17 cellular contexts compared by ENCODE assay signal in genomic region chr4:16206848-16207247, GRCh38. TPM values are rescaled to one million over a fixed set of nuclear protein-coding genes. Genes with fewer than 3 reads are reported as not detected.
A peak's percentile ranks its signal among the peaks of the same experiment; 100 is the strongest.
DNase-seq lines count a peak whose midpoint lies in the region; ATAC-seq, FAIRE-seq and TF ChIP-seq lines count a peak whose summit lies in the region.
"Had no signal": no experiment of that assay in that cellular context is flagged by ENCODE, and none has a peak within 500 bp of the region (broad histone marks: within the 10 kb centered on the region; RNA-seq: fewer than 3 reads in every experiment).

No MANE protein-coding gene starts in this region.

- H3K27me3 ChIP-seq in HepG2 (ENCODE audit: control insufficient read depth in 1 of 2, insufficient read depth in 2 of 2, low read length in 2 of 2): no peaks in the 10 kb centered on the region
- H3K27me3 ChIP-seq: foreskin keratinocyte had no signal

- no peaks in the 10 kb centered on the region for H3K4me1 ChIP-seq in HepG2 (ENCODE audit: insufficient read depth, low read length)
- H3K4me1 ChIP-seq: foreskin keratinocyte had no signal

- no peak overlapping the region for H3K4me3 ChIP-seq in HepG2 (replicated peaks in 1 of 3; ENCODE audit: insufficient read depth in 1 of 3, low read depth in 2 of 3, low read length in 3 of 3)

- peaks cover 25% of the 10 kb centered on the region for H3K36me3 Mint-ChIP-seq in activated CD4-positive, alpha-beta T cell treated with anti-CD3 and anti-CD28 coated beads, Interleukin-2, amount 10 ng/mL, durations not matched to agents 7 days and 5 days (ENCODE audit: low read depth)
- H3K36me3 Mint-ChIP-seq in activated CD4-positive, alpha-beta T cell treated with anti-CD3 and anti-CD28 coated beads, Interleukin-2, amount 10 ng/mL, durations not matched to agents 24 days and 14 days (ENCODE audit: low read depth): peaks cover 24% of the 10 kb centered on the region
- peaks cover 27% of the 10 kb centered on the region for H3K36me3 Mint-ChIP-seq in activated naive CD8-positive, alpha-beta T cell treated with anti-CD3 and anti-CD28 coated beads, Interleukin-2, amount 50 U/mL, for 24 hours (ENCODE audit: low read depth)

- H3K27ac Mint-ChIP-seq in activated CD4-positive, alpha-beta T cell treated with anti-CD3 and anti-CD28 coated beads, Interleukin-2, amount 10 ng/mL, durations not matched to agents 7 days and 5 days: peak overlapping the region; percentile 19
- H3K27ac Mint-ChIP-seq in activated CD4-positive, alpha-beta T cell treated with anti-CD3 and anti-CD28 coated beads, Interleukin-2, amount 10 ng/mL, durations not matched to agents 24 days and 14 days: no peak overlapping the region
- peak overlapping the region; percentile 85 for H3K27ac Mint-ChIP-seq in activated naive CD8-positive, alpha-beta T cell treated with anti-CD3 and anti-CD28 coated beads, Interleukin-2, amount 50 U/mL, for 24 hours

- peaks cover 9% of the 10 kb centered on the region; the same call in 1 of the 2 replicates for H4K20me1 ChIP-seq in HepG2 (ENCODE audit: insufficient read depth, low read length)

- H3K4me3 Mint-ChIP-seq in activated CD4-positive, alpha-beta T cell treated with anti-CD3 and anti-CD28 coated beads, Interleukin-2, amount 10 ng/mL, durations not matched to agents 7 days and 5 days: no peak overlapping the region
- no peak overlapping the region for H3K4me3 Mint-ChIP-seq in activated CD4-positive, alpha-beta T cell treated with anti-CD3 and anti-CD28 coated beads, Interleukin-2, amount 10 ng/mL, durations not matched to agents 24 days and 14 days
- H3K4me3 Mint-ChIP-seq in activated naive CD8-positive, alpha-beta T cell treated with anti-CD3 and anti-CD28 coated beads, Interleukin-2, amount 50 U/mL, for 24 hours: peak overlapping the region; percentile 65

- WGBS in HepG2 (ENCODE audit: low lambda C conversion rate): 86% methylated on average over 2 of the region's 2 CpGs

- intact Hi-C loops in activated CD4-positive, alpha-beta T cell treated with anti-CD3 and anti-CD28 coated beads, Interleukin-2, amount 10 ng/mL, durations not matched to agents 24 days and 14 days (cut with micrococcal nuclease): no loop called here
- intact Hi-C loops in sciatic nerve (cut with DNase I) (no loop called here), HepG2 (cut with micrococcal nuclease; ENCODE audit: unreplicated experiment) (no loop called here)

- H3K4me1 Mint-ChIP-seq in activated CD4-positive, alpha-beta T cell treated with anti-CD3 and anti-CD28 coated beads, Interleukin-2, amount 10 ng/mL, durations not matched to agents 7 days and 5 days: peaks cover 43% of the 10 kb centered on the region
- peaks cover 28% of the 10 kb centered on the region for H3K4me1 Mint-ChIP-seq in activated CD4-positive, alpha-beta T cell treated with anti-CD3 and anti-CD28 coated beads, Interleukin-2, amount 10 ng/mL, durations not matched to agents 24 days and 14 days
- peaks cover 64% of the 10 kb centered on the region for H3K4me1 Mint-ChIP-seq in activated naive CD8-positive, alpha-beta T cell treated with anti-CD3 and anti-CD28 coated beads, Interleukin-2, amount 50 U/mL, for 24 hours

- TF ChIP-seq RAD21 in HepG2 (CRISPR knock-in tag; IDR thresholded peaks at IDR 0.05): no peak

- in situ Hi-C loops in HepG2 (cut with HindIII; ENCODE audit: extremely low pct_ligation_motif_present, low pct_unique_long_range_greater_than_20kb): no loop called here

- no peaks in the 10 kb centered on the region for H3K27me3 Mint-ChIP-seq in activated CD4-positive, alpha-beta T cell treated with anti-CD3 and anti-CD28 coated beads, Interleukin-2, amount 10 ng/mL, durations not matched to agents 7 days and 5 days
- no peaks in the 10 kb centered on the region for H3K27me3 Mint-ChIP-seq in activated CD4-positive, alpha-beta T cell treated with anti-CD3 and anti-CD28 coated beads, Interleukin-2, amount 10 ng/mL, durations not matched to agents 24 days and 14 days
- no peaks in the 10 kb centered on the region for H3K27me3 Mint-ChIP-seq in activated naive CD8-positive, alpha-beta T cell treated with anti-CD3 and anti-CD28 coated beads, Interleukin-2, amount 50 U/mL, for 24 hours

- H3K79me2 ChIP-seq in HepG2 (ENCODE audit: insufficient read depth, low read length): peaks cover 6% of the 10 kb centered on the region

- CTCF ChIA-PET in activated CD4-positive, alpha-beta T cell treated with anti-CD3 and anti-CD28 coated beads, Interleukin-2, amount 10 ng/mL, durations not matched to agents 7 days and 5 days (lab: Charles Lee): no interaction called here
- CTCF ChIA-PET in HepG2 (lab: Yijun Ruan, JAX; ENCODE audit: low intra/inter-chr PET ratio, low total read pairs): no interaction called here

- TF ChIP-seq EP300 in HepG2 (IDR thresholded peaks at IDR 0.05; ENCODE audit: low read depth in 2 of 2, low read length in 2 of 2): no peak
- TF ChIP-seq EP300 in HepG2 (CRISPR knock-in tag; IDR thresholded peaks at IDR 0.05; ENCODE audit: borderline replicate concordance): no peak

- no peak for DNase-seq in activated CD4-positive, alpha-beta T cell treated with anti-CD3 and anti-CD28 coated beads, Interleukin-2, amount 10 ng/mL, durations not matched to agents 7 days and 5 days
- no peak for DNase-seq in activated CD4-positive, alpha-beta T cell treated with anti-CD3 and anti-CD28 coated beads, Interleukin-2, amount 10 ng/mL, durations not matched to agents 24 days and 14 days
- DNase-seq in LHCN-M2 (ENCODE audit: low read depth) (peak; percentile 29), sciatic nerve (ENCODE audit: low spot score) (no peak), HepG2 (ENCODE audit: low spot score) (no peak), COLO829 (ENCODE audit: low spot score) (no peak), NCI-H82 (lab: John Stamatoyannopoulos, UW) (no peak)
- DNase-seq in activated naive CD8-positive, alpha-beta T cell treated with anti-CD3 and anti-CD28 coated beads, Interleukin-2, amount 50 U/mL, for 24 hours: no peak
- DNase-seq: activated CD4-positive, alpha-beta T cell treated with anti-CD3 and anti-CD28 coated beads for 1 hour; amniotic stem cell; cerebellar nuclear complex; foreskin keratinocyte; NCI-H1417 treated with DMSO at 0.1 percent for 48 hours; NCI-H345; stimulated activated naive CD4-positive, alpha-beta T cell treated with Interleukin-2 at 50 U/mL for 16 hours had no signal

- TF ChIP-seq POLR2A in HepG2 (IDR thresholded peaks at IDR 0.05; ENCODE audit: insufficient read depth in 1 of 2, low read depth in 2 of 2, low read length in 2 of 2): no peak

- BruUV-seq in HepG2 (replicated peaks; lab: Mats Ljungman, UMichigan): no TSS peak

- H3K9me3 ChIP-seq in HepG2 (ENCODE audit: low read length): no peaks in the 10 kb centered on the region

- no peak overlapping the region for H2AFZ ChIP-seq in HepG2 (ENCODE audit: low read length)

- TF ChIP-seq CTCF in HepG2 (CRISPR knock-in tag; IDR thresholded peaks at IDR 0.05): no peak

- H3K9me3 Mint-ChIP-seq in activated CD4-positive, alpha-beta T cell treated with anti-CD3 and anti-CD28 coated beads, Interleukin-2, amount 10 ng/mL, durations not matched to agents 7 days and 5 days: no peaks in the 10 kb centered on the region
- no peaks in the 10 kb centered on the region for H3K9me3 Mint-ChIP-seq in activated CD4-positive, alpha-beta T cell treated with anti-CD3 and anti-CD28 coated beads, Interleukin-2, amount 10 ng/mL, durations not matched to agents 24 days and 14 days
- no peaks in the 10 kb centered on the region for H3K9me3 Mint-ChIP-seq in activated naive CD8-positive, alpha-beta T cell treated with anti-CD3 and anti-CD28 coated beads, Interleukin-2, amount 50 U/mL, for 24 hours

- no peak overlapping the region for H3K9ac ChIP-seq in HepG2 (ENCODE audit: insufficient read depth, low read depth, low read length)

- H3K27ac ChIP-seq in HepG2 (ENCODE audit: extremely low read length, insufficient read depth, low read length): no peak overlapping the region
- H3K27ac ChIP-seq: foreskin keratinocyte had no signal

- no peak for FAIRE-seq in HepG2 (lab: Jason Lieb, UNC)
- FAIRE-seq: A204.1 had no signal

- no peak overlapping the region for H3K4me2 ChIP-seq in HepG2 (ENCODE audit: low read depth, low read length)

- ATAC-seq in activated naive CD8-positive, alpha-beta T cell treated with anti-CD3 and anti-CD28 coated beads, Interleukin-2, amount 50 U/mL, for 24 hours: peak; percentile 42
- ATAC-seq in sciatic nerve (peak; percentile 63), HepG2 (no peak)
- ATAC-seq: foreskin keratinocyte, Right ventricle myocardium inferior had no signal

- POLR2A ChIA-PET in activated CD4-positive, alpha-beta T cell treated with anti-CD3 and anti-CD28 coated beads, Interleukin-2, amount 10 ng/mL, durations not matched to agents 7 days and 5 days (lab: Charles Lee): no interaction called here
- POLR2A ChIA-PET in HepG2 (lab: Yijun Ruan, JAX): no interaction called here

- peaks cover 9 to 31% of the 10 kb centered on the region in 2 experiments for H3K36me3 ChIP-seq in HepG2 (replicated peaks in 1 of 2; ENCODE audit: control insufficient read depth in 1 of 2, insufficient read depth in 2 of 2, low read length in 2 of 2)

RNA-seq across cellular contexts. Expression of gene TAPT1, which starts 19.4 kb away (rescaled TPM):
- 10 to 100 TPM; 49.6 to 58.2 TPM for total RNA-seq in activated CD4-positive, alpha-beta T cell treated with anti-CD3 and anti-CD28 coated beads, Interleukin-2, amount 10 ng/mL, durations not matched to agents 7 days and 5 days
- 27.2 and 29.3 TPM in 2 replicates for total RNA-seq in activated CD4-positive, alpha-beta T cell treated with anti-CD3 and anti-CD28 coated beads, Interleukin-2, amount 10 ng/mL, durations not matched to agents 24 days and 14 days
- total RNA-seq in LHCN-M2 (2014; rRNA removed) (7.6 and 10.1 TPM in 2 replicates), sciatic nerve (59.5 TPM), HepG2 (2016; rRNA removed; fragmentation: Illumina TruSeq; extraction: Trizol) (16.3 and 24.5 TPM in 2 replicates)
- polyA plus RNA-seq in LHCN-M2 (2012): 3.8 TPM
- total RNA-seq in HepG2 (2016; cell fraction: cytosol; rRNA removed; fragmentation: Illumina TruSeq; extraction: Trizol; ENCODE audit: low read depth): 3.1 and 5.0 TPM in 2 replicates
- 11.6 and 24.9 TPM in 2 replicates for total RNA-seq in HepG2 (2016; cell fraction: insoluble cytoplasmic fraction; rRNA removed; fragmentation: Illumina TruSeq; extraction: Trizol)
- total RNA-seq in HepG2 (2016; cell fraction: membrane; rRNA removed; fragmentation: Illumina TruSeq; extraction: Trizol): 10.7 and 11.1 TPM in 2 replicates
- total RNA-seq in HepG2 (2016; cell fraction: nucleus; rRNA removed; fragmentation: Illumina TruSeq; extraction: Trizol): 37.3 and 37.6 TPM in 2 replicates
- 23.3 and 25.3 TPM in 2 replicates for polyA plus RNA-seq in HepG2 (2011; rRNA removed)
- 8.3 and 13.6 TPM in 2 replicates for polyA plus RNA-seq in HepG2 (2011; cell fraction: cytosol; rRNA removed)
- polyA plus RNA-seq in HepG2 (2011; cell fraction: nucleus; rRNA removed): 30.6 and 35.1 TPM in 2 replicates
- 19.8 and 24.0 TPM in 2 replicates for polyA plus RNA-seq in HepG2 (2012)
- polyA plus RNA-seq in HepG2 (2016; cell fraction: cytosol; fragmentation: Illumina TruSeq; extraction: Trizol; ENCODE audit: low read depth): 2.9 and 3.6 TPM in 2 replicates
- 10.6 and 12.6 TPM in 2 replicates for polyA plus RNA-seq in HepG2 (2016; cell fraction: insoluble cytoplasmic fraction; fragmentation: Illumina TruSeq; extraction: Trizol; ENCODE audit: low read depth)
- 6.8 and 7.3 TPM in 2 replicates for polyA plus RNA-seq in HepG2 (2016; cell fraction: membrane; fragmentation: Illumina TruSeq; extraction: Trizol; ENCODE audit: low read depth)
- 51.8 and 52.9 TPM in 2 replicates for polyA plus RNA-seq in HepG2 (2016; cell fraction: nucleus; fragmentation: Illumina TruSeq; extraction: Trizol; ENCODE audit: insufficient read depth, low read depth)
- polyA minus RNA-seq in HepG2 (2011; rRNA and poly(A)+ RNA removed; ENCODE audit: low replicate concordance): 15.2 and 37.2 TPM in 2 replicates
- 17.0 and 19.9 TPM in 2 replicates for polyA minus RNA-seq in HepG2 (2011; cell fraction: cytosol; rRNA and poly(A)+ RNA removed)
- polyA minus RNA-seq in HepG2 (2011; cell fraction: nucleus; rRNA and poly(A)+ RNA removed): 102 TPM in 2 replicates
